ENCODE assay signal across 15 cellular contexts in genomic region chr19:4302238-4302630, GRCh38. TPM values are rescaled to one million over a fixed set of nuclear protein-coding genes. Genes with fewer than 3 reads are reported as not detected.
A peak's percentile ranks its signal among the peaks of the same experiment; 100 is the strongest.
DNase-seq lines count a peak whose midpoint lies in the region; ATAC-seq and TF ChIP-seq lines count a peak whose summit lies in the region.
"Had no signal": no experiment of that assay in that cellular context is flagged by ENCODE, and none has a peak within 500 bp of the region (broad histone marks: within the 10 kb centered on the region; RNA-seq: fewer than 3 reads in every experiment).

TSS of gene TMIGD2 (minus strand) at chr19:4302389. CDS start at chr19:4302385, 4 bp downstream.

- no peaks in the 10 kb centered on the region for H3K9me3 ChIP-seq in BLaER1 treated with 17β-estradiol and CSF1 and Interleukin-3, amounts not matched to agents 10 nM and 100 nM (replicated peaks in 1 of 11)
- H3K9me3 ChIP-seq in HUES48 (ENCODE audit: control insufficient read depth, insufficient read depth, low read length), result no peaks in the 10 kb centered on the region
- H3K9me3 ChIP-seq in BE2C, result no peaks in the 10 kb centered on the region

- no peak for TF ChIP-seq POLR2A in erythroblast (IDR thresholded peaks at IDR 0.05; ENCODE audit: low read length)

- H3K4me1 ChIP-seq in BLaER1 treated with 17β-estradiol and CSF1 and Interleukin-3, amounts not matched to agents 10 nM and 100 nM, result peaks cover 10 to 54% (median 41%) of the 10 kb centered on the region in 10 experiments; a peak in 19 of 20 replicates
- H3K4me1 ChIP-seq in HUES48 (ENCODE audit: control insufficient read depth, insufficient read depth, low read length), result peaks cover 5% of the 10 kb centered on the region; the same call in 1 of the 2 replicates
- peaks cover 7% of the 10 kb centered on the region for H3K4me1 ChIP-seq in BE2C

- peak within 1 kb of the TSS; percentile 53 for H3K27ac Mint-ChIP-seq in activated T-helper 17 cell treated with anti-CD3 and anti-CD28 coated beads, Interleukin-2, amount 50 U/mL, for 72 hours
- peak within 1 kb of the TSS; percentile 96 to 99 (median 97) for H3K27ac Mint-ChIP-seq in naive thymus-derived CD8-positive, alpha-beta T cell
- H3K27ac Mint-ChIP-seq: stimulated activated naive B cell treated with anti-CD40 and anti-IgM and Interleukin-4, amounts not matched to agents 10 μg/mL and 1 μg/mL and 100 μg/mL, for 72 hours had no signal

- H3K27ac ChIP-seq in BLaER1 treated with 17β-estradiol and CSF1 and Interleukin-3, amounts not matched to agents 10 nM and 100 nM, result peak within 1 kb of the TSS in 5 of 11 experiments; percentile 2 to 47 (median 39); a peak in 8 of 22 replicates
- H3K27ac ChIP-seq in HUES48 (ENCODE audit: low read depth, low read length) (peak within 1 kb of the TSS; percentile 22), RWPE1 (no peak within 1 kb of the TSS)

- CTCF ChIA-PET in RWPE1 (lab: Yijun Ruan, JAX), result interaction anchor here (0.6 to 0.7 kb wide), 2 partner anchors 59 to 87 kb away, joined by 4 to 5 read pairs; no protein-coding TSS in a partner anchor

- no peaks in the 10 kb centered on the region for H3K27me3 ChIP-seq in BLaER1 treated with 17β-estradiol and CSF1 and Interleukin-3, amounts not matched to agents 10 nM and 100 nM
- H3K27me3 ChIP-seq in HUES48 (ENCODE audit: control insufficient read depth, insufficient read depth, low read length) (no peaks in the 10 kb centered on the region), BE2C (no peaks in the 10 kb centered on the region)

- no peaks in the 10 kb centered on the region; a peak in 1 of 22 replicates for H4K20me1 ChIP-seq in BLaER1 treated with 17β-estradiol and CSF1 and Interleukin-3, amounts not matched to agents 10 nM and 100 nM

- H3K4me3 ChIP-seq in BLaER1 treated with 17β-estradiol and CSF1 and Interleukin-3, amounts not matched to agents 10 nM and 100 nM, result peak within 1 kb of the TSS in 2 of 10 experiments; percentile 13 to 41; a peak in 3 of 20 replicates
- H3K4me3 ChIP-seq in HUES48 (ENCODE audit: low read depth, low read length), result no peak within 1 kb of the TSS
- no peak within 1 kb of the TSS for H3K4me3 ChIP-seq in BE2C (ENCODE audit: low read depth, low read length)

- no peaks in the 10 kb centered on the region for H3K27me3 Mint-ChIP-seq in activated T-helper 17 cell treated with anti-CD3 and anti-CD28 coated beads, Interleukin-2, amount 50 U/mL, for 72 hours
- no peaks in the 10 kb centered on the region for H3K27me3 Mint-ChIP-seq in naive thymus-derived CD8-positive, alpha-beta T cell

- peak within 1 kb of the TSS; percentile 38 for H3K4me3 Mint-ChIP-seq in activated T-helper 17 cell treated with anti-CD3 and anti-CD28 coated beads, Interleukin-2, amount 50 U/mL, for 72 hours
- H3K4me3 Mint-ChIP-seq in naive thymus-derived CD8-positive, alpha-beta T cell, result peak within 1 kb of the TSS; percentile 86 to 99 (median 95)
- H3K4me3 Mint-ChIP-seq: stimulated activated naive B cell treated with anti-CD40 and anti-IgM and Interleukin-4, amounts not matched to agents 10 μg/mL and 1 μg/mL and 100 μg/mL, for 72 hours had no signal

- H3K4me1 Mint-ChIP-seq in activated T-helper 17 cell treated with anti-CD3 and anti-CD28 coated beads, Interleukin-2, amount 50 U/mL, for 72 hours, result no peaks in the 10 kb centered on the region
- peaks cover 22 to 60% (median 46%) of the 10 kb centered on the region in 4 donors for H3K4me1 Mint-ChIP-seq in naive thymus-derived CD8-positive, alpha-beta T cell

- TF ChIP-seq CTCF in BE2C (IDR thresholded peaks at IDR 0.05; ENCODE audit: low read depth, low read length) (no peak), RWPE1 (conservative IDR thresholded peaks at IDR 0.05; ENCODE audit: low read depth) (no peak)

- no peaks in the 10 kb centered on the region for H3K36me3 Mint-ChIP-seq in activated T-helper 17 cell treated with anti-CD3 and anti-CD28 coated beads, Interleukin-2, amount 50 U/mL, for 72 hours (ENCODE audit: low read depth)
- H3K36me3 Mint-ChIP-seq in naive thymus-derived CD8-positive, alpha-beta T cell, result peaks cover 0 to 4% (median 0%) of the 10 kb centered on the region in 3 donors

- H3K9me3 Mint-ChIP-seq in activated T-helper 17 cell treated with anti-CD3 and anti-CD28 coated beads, Interleukin-2, amount 50 U/mL, for 72 hours, result no peaks in the 10 kb centered on the region
- no peaks in the 10 kb centered on the region for H3K9me3 Mint-ChIP-seq in naive thymus-derived CD8-positive, alpha-beta T cell
- H3K9me3 Mint-ChIP-seq: stimulated activated naive B cell treated with anti-CD40 and anti-IgM and Interleukin-4, amounts not matched to agents 10 μg/mL and 1 μg/mL and 100 μg/mL, for 72 hours had no signal

- POLR2A ChIA-PET in naive thymus-derived CD8-positive, alpha-beta T cell (lab: Charles Lee), result interaction anchor here (0.5 to 3.9 kb wide), 8 partner anchors 16 to 57 kb away, joined by 3 to 30 read pairs (median 6); partner anchors contain the start of genes MPND and YJU2
- POLR2A ChIA-PET in RWPE1 (lab: Yijun Ruan, JAX; ENCODE audit: low non-redundant PET), result no interaction called here

- H3K9ac ChIP-seq in BLaER1 treated with 17β-estradiol and CSF1 and Interleukin-3, amounts not matched to agents 10 nM and 100 nM, result peak within 1 kb of the TSS in 9 of 11 experiments; percentile 21 to 65 (median 36); a peak in 14 of 22 replicates
- H3K9ac ChIP-seq in HUES48 (ENCODE audit: low read depth, low read length), result no peak within 1 kb of the TSS

- peak within 1 kb of the TSS in 9 of 11 experiments; percentile 31 to 85 (median 74); a peak in 19 of 22 replicates for H3K4me2 ChIP-seq in BLaER1 treated with 17β-estradiol and CSF1 and Interleukin-3, amounts not matched to agents 10 nM and 100 nM

- DNase-seq in naive thymus-derived CD8-positive, alpha-beta T cell, result peak in 6 of 10 donors; percentile 23 to 37 (median 32)
- DNase-seq in COLO668 (lab: John Stamatoyannopoulos, UW; ENCODE audit: unreplicated experiment) (no peak), erythroblast (lab: John Stamatoyannopoulos, UW) (no peak), BE2C (no peak), RWPE1 (ENCODE audit: low spot score) (no peak)
- DNase-seq: GF-D8; HCEC 1CT; NCI-H345; stimulated activated naive B cell treated with anti-CD40 and anti-IgM and Interleukin-4, amounts not matched to agents 10 μg/mL and 1 μg/mL and 100 μg/mL, for 72 hours had no signal

- peaks cover 0 to 8% (median 0%) of the 10 kb centered on the region in 11 experiments; a peak in 4 of 22 replicates for H3K36me3 ChIP-seq in BLaER1 treated with 17β-estradiol and CSF1 and Interleukin-3, amounts not matched to agents 10 nM and 100 nM
- H3K36me3 ChIP-seq in HUES48 (ENCODE audit: control insufficient read depth, insufficient read depth, low read length) (peaks cover 9% of the 10 kb centered on the region), BE2C (peaks cover 13% of the 10 kb centered on the region; the same call in 1 of the 2 replicates)

- ATAC-seq in activated T-helper 17 cell treated with anti-CD3 and anti-CD28 coated beads, Interleukin-2, amount 50 U/mL, for 72 hours (replicated peaks), result no peak
- peak; percentile 37 to 43 for ATAC-seq in naive thymus-derived CD8-positive, alpha-beta T cell
- ATAC-seq: stimulated activated naive B cell treated with anti-CD40 and anti-IgM and Interleukin-4, amounts not matched to agents 10 μg/mL and 1 μg/mL and 100 μg/mL, for 72 hours had no signal

RNA-seq across cellular contexts. Expression of gene TMIGD2, which starts in this region (rescaled TPM):
- total RNA-seq in activated T-helper 17 cell treated with anti-CD3 and anti-CD28 coated beads, Interleukin-2, amount 50 U/mL, for 72 hours, result 1 to 10 TPM; 2.5 to 4.1 TPM
- 10 to 100 TPM; 41.6 to 43.9 TPM for total RNA-seq in naive thymus-derived CD8-positive, alpha-beta T cell
- 100 to 1,000 TPM in 1 of 3 donors, 10 to 100 TPM in 2; 65.8 to 105 (median 96.5) TPM for polyA plus RNA-seq in naive thymus-derived CD8-positive, alpha-beta T cell
- 4.5 TPM for polyA plus RNA-seq in BE2C (2012; ENCODE audit: insufficient read depth, insufficient read length, low read depth)
- total RNA-seq: fibroblast of villous mesenchyme, renal cortical epithelial cell had no signal
- polyA plus RNA-seq: BJ had no signal

Comparison
In these comparisons a context has a peak if more than half of its experiments do, and no peak if none do; other contexts are left out.
1. RNA of gene TMIGD2 (total RNA-seq): 41.6 to 43.9 TPM in naive thymus-derived CD8-positive, alpha-beta T cell; 2.5 to 4.1 TPM in activated T-helper 17 cell treated with anti-CD3 and anti-CD28 coated beads, Interleukin-2, amount 50 U/mL, for 72 hours; every median in the first group is over 4 times any median in the second.
2. DNase-seq: peak in naive thymus-derived CD8-positive, alpha-beta T cell (6 of 10); none in COLO668 (single experiment), erythroblast (0 of 2), BE2C (single experiment) and RWPE1 (single experiment).